ENCODE assay signal across 8 cellular contexts in the genomic region with DNA sequence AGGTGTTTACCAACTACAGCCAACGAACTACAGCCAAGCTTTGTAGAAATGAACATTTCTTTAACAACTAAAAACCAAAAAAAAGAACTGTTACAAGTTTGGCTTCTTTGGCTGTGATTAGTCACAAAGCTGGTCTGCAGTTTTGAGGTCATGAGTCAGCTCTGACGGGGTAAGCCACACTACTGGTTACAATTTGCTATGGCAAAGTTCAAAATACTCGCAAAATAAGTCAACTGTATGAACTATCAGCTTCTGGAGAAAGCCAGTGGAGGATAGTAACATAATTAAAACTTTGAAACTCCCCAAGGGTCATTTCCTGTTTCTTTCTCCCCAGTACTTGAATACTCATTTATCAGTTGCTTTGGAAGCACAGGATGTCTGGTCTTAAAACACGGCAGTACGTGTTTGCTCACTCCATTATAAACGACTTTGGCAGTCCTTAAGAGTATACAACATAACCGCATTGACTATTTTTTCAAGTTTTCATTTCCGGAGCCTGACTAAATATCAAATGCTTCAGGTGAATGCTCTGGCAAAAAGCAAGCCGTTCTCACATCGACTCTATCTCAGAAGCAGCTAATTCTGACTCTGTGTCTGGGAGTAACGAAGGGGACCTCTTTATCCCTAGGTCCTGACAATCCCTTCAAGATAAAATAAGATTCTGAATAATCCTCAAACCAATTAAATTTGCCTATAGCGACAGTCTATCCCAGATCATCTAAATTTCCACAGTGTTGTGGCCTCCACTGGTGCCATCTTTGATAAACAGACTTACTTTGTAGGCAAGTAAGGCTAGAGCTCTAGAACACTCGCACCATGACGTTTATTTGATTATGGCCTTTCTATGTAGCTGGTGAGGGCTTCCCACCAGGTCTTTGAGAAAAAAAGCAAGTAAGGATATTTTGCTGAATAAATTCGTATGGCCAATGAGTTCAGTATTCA. TPM values are rescaled to one million over a fixed set of nuclear protein-coding genes. Genes with fewer than 3 reads are reported as not detected.
A peak's percentile ranks its signal among the peaks of the same experiment; 100 is the strongest.
DNase-seq lines count a peak whose midpoint lies in the region; ATAC-seq and TF ChIP-seq lines count a peak whose summit lies in the region.

No MANE protein-coding gene starts in this region.

- TF ChIP-seq CTCF in GM10248 (IDR thresholded peaks at IDR 0.05; ENCODE audit: control extremely low read depth, extremely low read depth, low read depth, missing control alignments): no peak
- no peak for TF ChIP-seq CTCF in lower lobe of right lung (IDR thresholded peaks at IDR 0.05)

- H3K4me3 Mint-ChIP-seq in activated naive CD8-positive, alpha-beta T cell treated with anti-CD3 and anti-CD28 coated beads, Interleukin-2, amount 10 ng/mL, durations not matched to agents 7 days and 5 days: peak overlapping the region; percentile 61

- POLR2A ChIA-PET in GM10248 (lab: Yijun Ruan, JAX): no interaction called here
- POLR2A ChIA-PET in activated naive CD8-positive, alpha-beta T cell treated with anti-CD3 and anti-CD28 coated beads, Interleukin-2, amount 10 ng/mL, durations not matched to agents 7 days and 5 days (lab: Charles Lee): interaction anchor here (0.8 to 2.7 kb wide), 9 partner anchors 10 to 510 kb away, joined by 3 to 44 read pairs (median 4); partner anchors contain the start of genes KRR1, NAP1L1 and PHLDA1

- no peaks in the 10 kb centered on the region for H3K36me3 ChIP-seq in lower lobe of right lung

- H3K9me3 ChIP-seq in lower lobe of right lung: no peaks in the 10 kb centered on the region

- no peak overlapping the region for H3K4me3 ChIP-seq in lower lobe of right lung

- peaks cover 36% of the 10 kb centered on the region for H3K4me1 Mint-ChIP-seq in activated naive CD8-positive, alpha-beta T cell treated with anti-CD3 and anti-CD28 coated beads, Interleukin-2, amount 10 ng/mL, durations not matched to agents 7 days and 5 days

- ATAC-seq in HG02852 (IDR thresholded peaks at IDR 0.05; ENCODE audit: unreplicated experiment): peak; percentile 70
- peak; percentile 77 for ATAC-seq in activated naive CD8-positive, alpha-beta T cell treated with anti-CD3 and anti-CD28 coated beads, Interleukin-2, amount 10 ng/mL, durations not matched to agents 7 days and 5 days (ENCODE audit: low read depth)
- ATAC-seq in lower lobe of right lung: peak; percentile 77 to 80

- H3K27me3 Mint-ChIP-seq in activated naive CD8-positive, alpha-beta T cell treated with anti-CD3 and anti-CD28 coated beads, Interleukin-2, amount 10 ng/mL, durations not matched to agents 7 days and 5 days: no peaks in the 10 kb centered on the region

- intact Hi-C loops in lower lobe of right lung (cut with DNase I): no loop called here

- no peaks in the 10 kb centered on the region for H3K9me3 Mint-ChIP-seq in activated naive CD8-positive, alpha-beta T cell treated with anti-CD3 and anti-CD28 coated beads, Interleukin-2, amount 10 ng/mL, durations not matched to agents 7 days and 5 days

- peaks cover 17% of the 10 kb centered on the region for H3K4me1 ChIP-seq in lower lobe of right lung

- no peaks in the 10 kb centered on the region for H3K36me3 Mint-ChIP-seq in activated naive CD8-positive, alpha-beta T cell treated with anti-CD3 and anti-CD28 coated beads, Interleukin-2, amount 10 ng/mL, durations not matched to agents 7 days and 5 days

- peak; percentile 19 for DNase-seq in GM10248 (ENCODE audit: extremely low spot score)
- peak; percentile 98 for DNase-seq in RPMI7951 (ENCODE audit: low read depth)
- peak; percentile 39 for DNase-seq in activated naive CD8-positive, alpha-beta T cell treated with anti-CD3 and anti-CD28 coated beads, Interleukin-2, amount 10 ng/mL, durations not matched to agents 7 days and 5 days
- no peak for DNase-seq in lower lobe of right lung
- peak; percentile 58 to 77 for DNase-seq in stimulated activated CD8-positive, alpha-beta memory T cell treated with anti-CD3 and anti-CD28 coated beads, Interleukin-7, amount 100 ng/mL, for 48 hours (ENCODE audit: extremely low read depth in 1 of 2, low read depth in 1 of 2)
- no peak for DNase-seq in mesenteric fat pad (ENCODE audit: low spot score)
- DNase-seq in NCI-H1105 treated with DMSO at 0.1 percent for 48 hours (lab: John Stamatoyannopoulos, UW): no peak

- peak overlapping the region; percentile 51 for H3K27ac ChIP-seq in lower lobe of right lung

- H3K27me3 ChIP-seq in lower lobe of right lung (ENCODE audit: low read depth): no peaks in the 10 kb centered on the region

- CTCF ChIA-PET in GM10248 (lab: Yijun Ruan, JAX): interaction anchor here (0.9 to 3.3 kb wide), 6 partner anchors 9 to 630 kb away, joined by 3 to 16 read pairs (median 3); partner anchors contain the start of genes GLIPR1L2 and PHLDA1

- peak overlapping the region; percentile 93 for H3K27ac Mint-ChIP-seq in activated naive CD8-positive, alpha-beta T cell treated with anti-CD3 and anti-CD28 coated beads, Interleukin-2, amount 10 ng/mL, durations not matched to agents 7 days and 5 days

RNA-seq across cellular contexts. Expression of gene PHLDA1, which starts 10.6 kb away (rescaled TPM):
- 121 and 127 TPM in 2 replicates for total RNA-seq in RPMI7951 (2014; rRNA removed; shearing (Covaris generic))
- total RNA-seq in activated naive CD8-positive, alpha-beta T cell treated with anti-CD3 and anti-CD28 coated beads, Interleukin-2, amount 10 ng/mL, durations not matched to agents 7 days and 5 days: 1 to 10 TPM; 5.2 to 5.8 TPM
- total RNA-seq in lower lobe of right lung: 12.2 TPM
- 45.7 TPM for total RNA-seq in mesenteric fat pad

Comparison
In these comparisons a context has a peak if more than half of its experiments do, and no peak if none do; other contexts are left out.
1. DNase-seq: peak in GM10248 (single experiment), RPMI7951 (single experiment), activated naive CD8-positive, alpha-beta T cell treated with anti-CD3 and anti-CD28 coated beads, Interleukin-2, amount 10 ng/mL, durations not matched to agents 7 days and 5 days (single experiment) and stimulated activated CD8-positive, alpha-beta memory T cell treated with anti-CD3 and anti-CD28 coated beads, Interleukin-7, amount 100 ng/mL, for 48 hours (2 of 2); none in lower lobe of right lung (single experiment), mesenteric fat pad (single experiment) and NCI-H1105 treated with DMSO at 0.1 percent for 48 hours (single experiment).
2. Peak in every context shown above with its lines, with median percentiles within 50 percentile points of each other: ATAC-seq.